21 cellular contexts compared by ENCODE assay signal in genomic region chr21:46443910-46444309, GRCh38. TPM values are rescaled to one million over a fixed set of nuclear protein-coding genes. Genes with fewer than 3 reads are reported as not detected.
A peak's percentile ranks its signal among the peaks of the same experiment; 100 is the strongest.
DNase-seq lines count a peak whose midpoint lies in the region; ATAC-seq and TF ChIP-seq lines count a peak whose summit lies in the region.
"Had no signal": no experiment of that assay in that cellular context is flagged by ENCODE, and none has a peak within 500 bp of the region (broad histone marks: within the 10 kb centered on the region; RNA-seq: fewer than 3 reads in every experiment).

No MANE protein-coding gene starts in this region.

- peaks cover 65% of the 10 kb centered on the region for H3K36me3 Mint-ChIP-seq in CD8-positive, alpha-beta T cell

- H3K4me3 ChIP-seq in CD8-positive, alpha-beta T cell (ENCODE audit: low read depth, low read length) = no peak overlapping the region
- H3K4me3 ChIP-seq in cardiac muscle cell (no peak overlapping the region), osteoblast (ENCODE audit: insufficient read depth, low read length) (no peak overlapping the region)
- H3K4me3 ChIP-seq: esophagus squamous epithelium, suprapubic skin had no signal

- H4K20me1 ChIP-seq in osteoblast (ENCODE audit: insufficient read depth, low read length) = no peaks in the 10 kb centered on the region

- no peak overlapping the region for H3K4me3 Mint-ChIP-seq in CD8-positive, alpha-beta T cell
- H3K4me3 Mint-ChIP-seq: memory B cell, neural crest cell had no signal

- peak overlapping the region; percentile 16 for H3K27ac Mint-ChIP-seq in CD8-positive, alpha-beta T cell
- H3K27ac Mint-ChIP-seq: memory B cell had no signal

- H2AFZ ChIP-seq in osteoblast (ENCODE audit: low read length) = peak overlapping the region; percentile 41

- no peaks in the 10 kb centered on the region for H3K9me3 ChIP-seq in CD8-positive, alpha-beta T cell (ENCODE audit: low read length)
- H3K9me3 ChIP-seq in cardiac muscle cell (ENCODE audit: low read depth) (no peaks in the 10 kb centered on the region), osteoblast (ENCODE audit: low read depth, low read length) (no peaks in the 10 kb centered on the region)

- no peak overlapping the region for H3K4me2 ChIP-seq in osteoblast (ENCODE audit: insufficient read depth, low read length)

- no peaks in the 10 kb centered on the region for H3K79me2 ChIP-seq in osteoblast (ENCODE audit: insufficient read depth, low read length)

- peaks cover 15% of the 10 kb centered on the region for H3K36me3 ChIP-seq in CD8-positive, alpha-beta T cell (ENCODE audit: insufficient read depth, low read length)
- peaks cover 13% of the 10 kb centered on the region for H3K36me3 ChIP-seq in cardiac muscle cell
- peaks cover 58% of the 10 kb centered on the region for H3K36me3 ChIP-seq in osteoblast (ENCODE audit: insufficient read depth, low read length)

- POLR2A ChIA-PET in CD8-positive, alpha-beta T cell (lab: Charles Lee) = no interaction called here
- POLR2A ChIA-PET in RWPE1 (lab: Yijun Ruan, JAX; ENCODE audit: low non-redundant PET) = interaction anchor here (0.6 kb wide), 1 partner anchor 67 kb away, joined by 3 read pairs; no protein-coding TSS in a partner anchor

- H3K27me3 ChIP-seq in CD8-positive, alpha-beta T cell (ENCODE audit: insufficient read depth, low read length) = no peaks in the 10 kb centered on the region
- H3K27me3 ChIP-seq in cardiac muscle cell (no peaks in the 10 kb centered on the region), osteoblast (ENCODE audit: insufficient read depth, low read length) (no peaks in the 10 kb centered on the region)
- H3K27me3 ChIP-seq: brain microvascular endothelial cell, esophagus squamous epithelium, suprapubic skin had no signal

- intact Hi-C loops in CD8-positive, alpha-beta T cell (cut with DNase I, micrococcal nuclease) = no loop called here

- H3K4me1 Mint-ChIP-seq in CD8-positive, alpha-beta T cell (ENCODE audit: low read depth) = peaks cover 6% of the 10 kb centered on the region
- H3K4me1 Mint-ChIP-seq: memory B cell had no signal

- CTCF ChIA-PET in CD8-positive, alpha-beta T cell (lab: Charles Lee) = no interaction called here
- CTCF ChIA-PET in RWPE1 (lab: Yijun Ruan, JAX) = interaction anchor here (0.6 to 0.7 kb wide), 2 partner anchors 9 to 226 kb away, joined by 3 to 6 read pairs; no protein-coding TSS in a partner anchor

- H3K27me3 Mint-ChIP-seq in CD8-positive, alpha-beta T cell (ENCODE audit: low read depth) = no peaks in the 10 kb centered on the region
- H3K27me3 Mint-ChIP-seq: memory B cell had no signal

- no peak for ATAC-seq in CD8-positive, alpha-beta T cell

- peaks cover 4% of the 10 kb centered on the region for H3K4me1 ChIP-seq in CD8-positive, alpha-beta T cell (ENCODE audit: insufficient read depth, low read length)
- H3K4me1 ChIP-seq in cardiac muscle cell (ENCODE audit: low read depth) (no peaks in the 10 kb centered on the region), osteoblast (ENCODE audit: insufficient read depth, low read length) (no peaks in the 10 kb centered on the region)

- no peak overlapping the region for H3K27ac ChIP-seq in CD8-positive, alpha-beta T cell (ENCODE audit: low read depth, low read length)
- peak overlapping the region; percentile 45 for H3K27ac ChIP-seq in RWPE1
- peak overlapping the region; percentile 67 for H3K27ac ChIP-seq in cardiac muscle cell
- no peak overlapping the region for H3K27ac ChIP-seq in osteoblast (ENCODE audit: low read depth, low read length)
- H3K27ac ChIP-seq: brain microvascular endothelial cell, esophagus squamous epithelium, suprapubic skin had no signal

- no peak for TF ChIP-seq CTCF in CD8-positive, alpha-beta T cell (IDR thresholded peaks at IDR 0.05)
- TF ChIP-seq CTCF in RWPE1 (conservative IDR thresholded peaks at IDR 0.05; ENCODE audit: low read depth) (no peak), cardiac muscle cell (IDR thresholded peaks at IDR 0.05; ENCODE audit: low read depth, low read length) (no peak), osteoblast (IDR thresholded peaks at IDR 0.05; ENCODE audit: extremely low read depth, low read depth, low read length) (no peak)

- peaks cover 5% of the 10 kb centered on the region for H3K9me3 Mint-ChIP-seq in CD8-positive, alpha-beta T cell

- no peak for DNase-seq in CD8-positive, alpha-beta T cell
- DNase-seq in RWPE1 (ENCODE audit: low spot score) = no peak
- no peak for DNase-seq in cardiac muscle cell (ENCODE audit: low read depth in 1 of 2, low spot score in 1 of 2)
- DNase-seq in osteoblast (ENCODE audit: insufficient read length, low spot score, missing footprints) = no peak
- no peak for DNase-seq in NCI-H748 (lab: John Stamatoyannopoulos, UW; ENCODE audit: unreplicated experiment)
- DNase-seq in nucleus accumbens (lab: John Stamatoyannopoulos, UW) = no peak
- no peak for DNase-seq in cerebellar nuclear complex (lab: John Stamatoyannopoulos, UW)
- DNase-seq: activated CD4-positive, CD25-positive, alpha-beta regulatory T cell; activated naive CD4-positive, alpha-beta T cell treated with Interleukin-2 at 50 U/mL for 16 hours; brain microvascular endothelial cell; esophagus squamous epithelium; GDM1; head of caudate nucleus; MM.1S; NCI-H1694; NCI-H2227 treated with DMSO at 0.1 percent for 48 hours; SHP77 treated with DMSO at 0.1 percent for 48 hours; stimulated activated CD4-positive, alpha-beta T cell treated with anti-CD3 and anti-CD28 coated beads, Interleukin-4, amount 100 ng/mL, for 1 hour had no signal

RNA-seq across cellular contexts. Expression of gene DIP2A, which starts 14.8 kb away (rescaled TPM):
- total RNA-seq in CD8-positive, alpha-beta T cell = 10 to 100 TPM; 59.5 to 62.3 TPM
- total RNA-seq in cardiac muscle cell = 18.5 and 42.2 TPM in 2 replicates
- 21.7 and 31.8 TPM in 2 replicates for polyA plus RNA-seq in cardiac muscle cell
- total RNA-seq in osteoblast = 22.8 and 27.4 TPM in 2 replicates

Comparison
In these comparisons a context has a peak if more than half of its experiments do, and no peak if none do; other contexts are left out.
1. H3K27ac ChIP-seq: peak in RWPE1 (single experiment) and cardiac muscle cell (single experiment); none in CD8-positive, alpha-beta T cell (single experiment) and osteoblast (single experiment).